ENCODE assay signal across 14 cellular contexts in the genomic region with DNA sequence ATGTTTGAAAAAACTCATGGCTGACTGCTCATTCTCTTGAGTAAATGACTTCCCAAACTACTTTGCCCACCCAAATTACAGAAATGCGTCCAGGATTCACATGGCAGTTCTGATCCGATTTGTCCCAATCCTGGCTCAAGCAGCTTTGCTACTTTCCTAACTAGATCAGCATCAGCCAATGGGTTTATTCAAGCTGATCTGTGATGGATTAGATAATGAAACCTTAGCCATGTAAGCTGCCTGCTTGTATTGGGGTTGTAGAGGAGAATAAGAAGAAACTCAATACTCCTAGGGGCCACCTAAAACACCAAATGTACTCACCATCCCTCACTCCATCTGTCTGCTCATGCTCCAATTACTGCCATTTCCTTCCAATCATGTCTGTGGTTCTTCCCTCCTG. TPM values are rescaled to one million over a fixed set of nuclear protein-coding genes. Genes with fewer than 3 reads are reported as not detected.
DNase-seq lines count a peak whose midpoint lies in the region; ATAC-seq, FAIRE-seq and TF ChIP-seq lines count a peak whose summit lies in the region.
"Had no signal": no experiment of that assay in that cellular context is flagged by ENCODE, and none has a peak within 500 bp of the region (broad histone marks: within the 10 kb centered on the region; RNA-seq: fewer than 3 reads in every experiment).

No MANE protein-coding gene starts in this region.

- H3K4me1 Mint-ChIP-seq in stimulated activated naive CD8-positive, alpha-beta T cell treated with anti-CD3 and anti-CD28 coated beads, Interleukin-15, amount 100 ng/mL, for 72 hours = no peaks in the 10 kb centered on the region

- H4K20me1 ChIP-seq in BLaER1 treated with 17β-estradiol and CSF1 and Interleukin-3, amounts not matched to agents 10 nM and 100 nM = peaks cover 0 to 19% (median 0%) of the 10 kb centered on the region in 11 experiments; a peak in 6 of 22 replicates
- H4K20me1 ChIP-seq in Loucy (ENCODE audit: insufficient read depth, low read length, poor library complexity, severe bottlenecking) = no peaks in the 10 kb centered on the region

- DNase-seq in colonic mucosa (no peak), pancreas (no peak), dermis blood vessel endothelial cell (no peak), NCI-H2107 treated with DMSO at 0.1 percent for 48 hours (lab: John Stamatoyannopoulos, UW; ENCODE audit: unreplicated experiment) (no peak)
- DNase-seq in stimulated activated naive CD8-positive, alpha-beta T cell treated with anti-CD3 and anti-CD28 coated beads, Interleukin-15, amount 100 ng/mL, for 72 hours = no peak
- DNase-seq: activated CD8-positive, alpha-beta memory T cell treated with anti-CD3 and anti-CD28 coated beads, Interleukin-2, amount 50 U/mL, for 4 hours; AML-193; GF-D8; NCI-H187 treated with DMSO at 0.1 percent for 48 hours had no signal

- no peak for FAIRE-seq in pancreas (lab: Jason Lieb, UNC)
- FAIRE-seq: bronchial epithelial cell had no signal

- H3K4me3 ChIP-seq in BLaER1 treated with 17β-estradiol and CSF1 and Interleukin-3, amounts not matched to agents 10 nM and 100 nM = no peak overlapping the region
- H3K4me3 ChIP-seq in Loucy (ENCODE audit: low read length, poor library complexity, severe bottlenecking) (peak overlapping the region; percentile 42), colonic mucosa (no peak overlapping the region), pancreas (no peak overlapping the region)

- TF ChIP-seq CTCF in Loucy (conservative IDR thresholded peaks at IDR 0.05; ENCODE audit: low read length) (no peak), colonic mucosa (IDR thresholded peaks at IDR 0.05) (no peak), pancreas (IDR thresholded peaks at IDR 0.05) (no peak)

- peaks cover 11% of the 10 kb centered on the region; the same call in 1 of the 2 replicates for H3F3A ChIP-seq in Loucy (ENCODE audit: low read depth)

- peaks cover 8 to 45% (median 33%) of the 10 kb centered on the region in 10 experiments for H3K4me1 ChIP-seq in BLaER1 treated with 17β-estradiol and CSF1 and Interleukin-3, amounts not matched to agents 10 nM and 100 nM
- H3K4me1 ChIP-seq in Loucy (ENCODE audit: insufficient read depth, low read length, poor library complexity, severe bottlenecking) (peaks cover 53% of the 10 kb centered on the region), colonic mucosa (no peaks in the 10 kb centered on the region), pancreas (peaks cover 13 to 32% (median 14%) of the 10 kb centered on the region in 3 donors)

- no peaks in the 10 kb centered on the region for H3K9me2 ChIP-seq in Loucy (replicated peaks; ENCODE audit: low read depth, low read length)

- 78 to 84% methylated on average over 2 of the region's 2 CpGs for WGBS in pancreas, 2 donors

- intact Hi-C loops in colonic mucosa (cut with DNase I) = no loop called here
- intact Hi-C loops in pancreas (cut with DNase I) = no loop called here

- H3K9me3 ChIP-seq in BLaER1 treated with 17β-estradiol and CSF1 and Interleukin-3, amounts not matched to agents 10 nM and 100 nM (replicated peaks in 1 of 11) = no peaks in the 10 kb centered on the region
- H3K9me3 ChIP-seq in Loucy (ENCODE audit: insufficient read depth, low read depth, low read length) = no peaks in the 10 kb centered on the region
- H3K9me3 ChIP-seq in colonic mucosa = no peaks in the 10 kb centered on the region
- H3K9me3 ChIP-seq in pancreas = no peaks in the 10 kb centered on the region
- H3K9me3 ChIP-seq: neutrophil had no signal

- no peak overlapping the region for H3K27ac ChIP-seq in BLaER1 treated with 17β-estradiol and CSF1 and Interleukin-3, amounts not matched to agents 10 nM and 100 nM
- H3K27ac ChIP-seq in colonic mucosa = peak overlapping the region; percentile 57
- H3K27ac ChIP-seq in pancreas = peak overlapping the region in 3 of 4 donors; percentile 6 to 64 (median 27)
- H3K27ac ChIP-seq: neutrophil had no signal

- no peaks in the 10 kb centered on the region for H3K36me3 ChIP-seq in BLaER1 treated with 17β-estradiol and CSF1 and Interleukin-3, amounts not matched to agents 10 nM and 100 nM
- no peaks in the 10 kb centered on the region for H3K36me3 ChIP-seq in Loucy (ENCODE audit: insufficient read depth, low read length)
- H3K36me3 ChIP-seq in colonic mucosa = no peaks in the 10 kb centered on the region
- no peaks in the 10 kb centered on the region for H3K36me3 ChIP-seq in pancreas
- H3K36me3 ChIP-seq: neutrophil had no signal

- H3K4me2 ChIP-seq in BLaER1 treated with 17β-estradiol and CSF1 and Interleukin-3, amounts not matched to agents 10 nM and 100 nM = peak overlapping the region in 9 of 11 experiments; percentile 12 to 58 (median 46); a peak in 14 of 22 replicates
- H3K4me2 ChIP-seq in Loucy (ENCODE audit: low read depth, low read length, poor library complexity, severe bottlenecking) = peak overlapping the region; percentile 72

- 0 out of 2 replicates have a peak overlapping the region, but pooled peaks have one; percentile 24 for H2AFZ ChIP-seq in Loucy (ENCODE audit: low read length)

- H3K27me3 ChIP-seq in BLaER1 treated with 17β-estradiol and CSF1 and Interleukin-3, amounts not matched to agents 10 nM and 100 nM = peaks cover 0 to 11% (median 6%) of the 10 kb centered on the region in 11 experiments; a peak in 17 of 22 replicates
- H3K27me3 ChIP-seq in Loucy (ENCODE audit: insufficient read depth, low read length, poor library complexity, severe bottlenecking) = no peaks in the 10 kb centered on the region
- no peaks in the 10 kb centered on the region for H3K27me3 ChIP-seq in colonic mucosa
- no peaks in the 10 kb centered on the region for H3K27me3 ChIP-seq in pancreas

- peaks cover 9% of the 10 kb centered on the region; the same call in 1 of the 2 replicates for H3K79me2 ChIP-seq in Loucy (ENCODE audit: insufficient read depth, low read length)

- H3K9me3 Mint-ChIP-seq in stimulated activated naive CD8-positive, alpha-beta T cell treated with anti-CD3 and anti-CD28 coated beads, Interleukin-15, amount 100 ng/mL, for 72 hours = no peaks in the 10 kb centered on the region

- H3K27me3 Mint-ChIP-seq in stimulated activated naive CD8-positive, alpha-beta T cell treated with anti-CD3 and anti-CD28 coated beads, Interleukin-15, amount 100 ng/mL, for 72 hours = no peaks in the 10 kb centered on the region

- H3K4me3 Mint-ChIP-seq in stimulated activated naive CD8-positive, alpha-beta T cell treated with anti-CD3 and anti-CD28 coated beads, Interleukin-15, amount 100 ng/mL, for 72 hours = no peak overlapping the region

- H3K27ac Mint-ChIP-seq in stimulated activated naive CD8-positive, alpha-beta T cell treated with anti-CD3 and anti-CD28 coated beads, Interleukin-15, amount 100 ng/mL, for 72 hours = no peak overlapping the region

- H3K9ac ChIP-seq in BLaER1 treated with 17β-estradiol and CSF1 and Interleukin-3, amounts not matched to agents 10 nM and 100 nM = no peak overlapping the region
- H3K9ac ChIP-seq in Loucy (ENCODE audit: low read depth, low read length, poor library complexity, severe bottlenecking) (peak overlapping the region; percentile 20), colonic mucosa (ENCODE audit: low read depth in 2 of 2, low read length in 2 of 2) (no peak overlapping the region)

- ATAC-seq in pancreas (no peak), esophagus mucosa (no peak)
- ATAC-seq in stimulated activated naive CD8-positive, alpha-beta T cell treated with anti-CD3 and anti-CD28 coated beads, Interleukin-15, amount 100 ng/mL, for 72 hours = no peak

RNA-seq across cellular contexts. Expression of a gene that starts 7.0 kb away (rescaled TPM):
- total RNA-seq in colonic mucosa (10 to 100 TPM; 44.4 to 60.2 TPM), pancreas (10 to 100 TPM; 16.3 to 33.7 (median 18.5) TPM), esophagus mucosa (42.9 TPM), dermis blood vessel endothelial cell (107 and 149 TPM in 2 replicates)
- 10 to 100 TPM; 12.9 to 13.7 TPM for polyA plus RNA-seq in pancreas

Comparison
In these comparisons a context has a peak if more than half of its experiments do, and no peak if none do; other contexts are left out.
1. H3K27ac ChIP-seq: peak in colonic mucosa (single experiment) and pancreas (3 of 4); none in BLaER1 treated with 17β-estradiol and CSF1 and Interleukin-3, amounts not matched to agents 10 nM and 100 nM (0 of 11).